In the genomic region with DNA sequence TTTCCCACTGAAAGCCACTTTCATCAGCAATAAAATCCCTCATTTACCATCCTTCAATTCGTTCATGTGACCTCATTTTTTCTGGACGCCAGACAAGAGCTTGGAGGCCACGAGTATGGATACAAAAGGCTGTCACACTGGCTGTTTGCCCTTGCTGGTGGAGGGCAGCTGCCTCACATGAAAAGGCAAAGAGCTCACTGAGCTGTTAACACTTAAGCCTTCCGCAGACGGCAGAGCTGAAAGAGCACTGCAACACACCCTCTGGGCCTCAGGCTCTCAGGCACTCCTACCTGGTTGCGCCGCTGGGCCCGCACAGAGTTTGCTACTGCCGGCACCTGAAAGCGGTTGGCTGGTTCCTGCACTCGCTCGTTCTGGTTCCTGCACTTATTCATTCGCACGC, we compare ENCODE assay signal across 9 cellular contexts.
DNase-seq lines count a peak whose midpoint lies in the region; ATAC-seq and TF ChIP-seq lines count a peak whose summit lies in the region.
"Had no signal": no experiment of that assay in that cellular context is flagged by ENCODE, and none has a peak within 500 bp of the region (broad histone marks: within the 10 kb centered on the region; RNA-seq: fewer than 3 reads in every experiment).

No MANE protein-coding gene starts in this region.

- peaks cover 16% of the 10 kb centered on the region for H3K27me3 Mint-ChIP-seq in osteocyte (ENCODE audit: unreplicated experiment)
- no peaks in the 10 kb centered on the region for H3K27me3 Mint-ChIP-seq in activated T-cell treated with anti-CD3 and anti-CD28 coated beads, Interleukin-2, amount 50 U/mL, for 24 hours

- ATAC-seq in HG02885 (IDR thresholded peaks at IDR 0.05; ENCODE audit: poor library complexity, unreplicated experiment): no peak

- no peak overlapping the region for H3K4me3 Mint-ChIP-seq in osteocyte (ENCODE audit: unreplicated experiment)
- no peak overlapping the region for H3K4me3 Mint-ChIP-seq in activated T-cell treated with anti-CD3 and anti-CD28 coated beads, Interleukin-2, amount 50 U/mL, for 24 hours

- DNase-seq in DMS153 (lab: John Stamatoyannopoulos, UW) (peak; percentile 97), NCI-H510A treated with DMSO at 0.1 percent for 48 hours (lab: John Stamatoyannopoulos, UW) (peak; percentile 64), fibroblast of the aortic adventitia (ENCODE audit: low read depth) (peak; percentile 12), myocyte (ENCODE audit: low read depth) (peak; percentile 21), NCI-H524 treated with DMSO at 0.1 percent for 48 hours (lab: John Stamatoyannopoulos, UW) (no peak), osteocyte (ENCODE audit: extremely low spot score, unreplicated experiment) (no peak)
- no peak for DNase-seq in activated T-cell treated with anti-CD3 and anti-CD28 coated beads, Interleukin-2, amount 50 U/mL, for 24 hours
- DNase-seq: BE2C had no signal

- no peak overlapping the region for H3K4me3 ChIP-seq in fibroblast of the aortic adventitia (ENCODE audit: low read depth, low read length)

- TF ChIP-seq CTCF in fibroblast of the aortic adventitia (IDR thresholded peaks at IDR 0.05; ENCODE audit: insufficient read depth, low read length) (no peak), osteocyte (IDR thresholded peaks at IDR 0.05) (no peak)

- no peaks in the 10 kb centered on the region for H3K9me3 Mint-ChIP-seq in osteocyte (ENCODE audit: unreplicated experiment)
- no peaks in the 10 kb centered on the region for H3K9me3 Mint-ChIP-seq in activated T-cell treated with anti-CD3 and anti-CD28 coated beads, Interleukin-2, amount 50 U/mL, for 24 hours

- no peaks in the 10 kb centered on the region for H3K36me3 Mint-ChIP-seq in osteocyte (ENCODE audit: unreplicated experiment)
- H3K36me3 Mint-ChIP-seq in activated T-cell treated with anti-CD3 and anti-CD28 coated beads, Interleukin-2, amount 50 U/mL, for 24 hours (ENCODE audit: low read depth): no peaks in the 10 kb centered on the region

- H3K27ac Mint-ChIP-seq in osteocyte (ENCODE audit: unreplicated experiment): no peak overlapping the region
- no peak overlapping the region for H3K27ac Mint-ChIP-seq in activated T-cell treated with anti-CD3 and anti-CD28 coated beads, Interleukin-2, amount 50 U/mL, for 24 hours

- no peaks in the 10 kb centered on the region for H3K4me1 Mint-ChIP-seq in osteocyte (ENCODE audit: unreplicated experiment)
- no peaks in the 10 kb centered on the region for H3K4me1 Mint-ChIP-seq in activated T-cell treated with anti-CD3 and anti-CD28 coated beads, Interleukin-2, amount 50 U/mL, for 24 hours (ENCODE audit: low read depth)

Comparison
In these comparisons a context has a peak if more than half of its experiments do, and no peak if none do; other contexts are left out.
1. DNase-seq: peak in DMS153 (single experiment), NCI-H510A treated with DMSO at 0.1 percent for 48 hours (single experiment), fibroblast of the aortic adventitia (single experiment) and myocyte (single experiment); none in NCI-H524 treated with DMSO at 0.1 percent for 48 hours (single experiment), osteocyte (single experiment) and activated T-cell treated with anti-CD3 and anti-CD28 coated beads, Interleukin-2, amount 50 U/mL, for 24 hours (single experiment).